Comparison of ENCODE assay signal across 18 cellular contexts in genomic region chr15:100597862-100598261, GRCh38. TPM values are rescaled to one million over a fixed set of nuclear protein-coding genes. Genes with fewer than 3 reads are reported as not detected.
DNase-seq lines count a peak whose midpoint lies in the region; ATAC-seq and TF ChIP-seq lines count a peak whose summit lies in the region.
"Had no signal": no experiment of that assay in that cellular context is flagged by ENCODE, and none has a peak within 500 bp of the region (broad histone marks: within the 10 kb centered on the region; RNA-seq: fewer than 3 reads in every experiment).

No MANE protein-coding gene starts in this region.

- H3K36me3 ChIP-seq in spleen (peaks cover 0 to 3% (median 0%) of the 10 kb centered on the region in 6 donors), testis (ENCODE audit: low read depth, missing control alignments) (no peaks in the 10 kb centered on the region), transverse colon (no peaks in the 10 kb centered on the region)

- POLR2A ChIA-PET in T-cell (lab: Charles Lee), result interaction anchor here in 1 of 2 donors (0.7 kb wide), 1 partner anchor 895 kb away, joined by 4 read pairs; no protein-coding TSS in a partner anchor

- no peaks in the 10 kb centered on the region for H3K9me3 Mint-ChIP-seq in activated CD8-positive, alpha-beta memory T cell treated with anti-CD3 and anti-CD28 coated beads, Interleukin-2, amount 10 ng/mL, durations not matched to agents 7 days and 5 days (ENCODE audit: low read depth)
- H3K9me3 Mint-ChIP-seq in T-cell, result no peaks in the 10 kb centered on the region

- WGBS in spleen, 5 donors, result 83 to 87% (median 85%) methylated on average over 3 of the region's 3 CpGs
- WGBS in testis, 2 donors, result 93% methylated on average over 3 of the region's 3 CpGs
- 77 to 82% methylated on average over 3 of the region's 3 CpGs for WGBS in transverse colon (ENCODE audit: low coverage in 1 of 2), 2 donors

- H3K27me3 Mint-ChIP-seq in activated CD8-positive, alpha-beta memory T cell treated with anti-CD3 and anti-CD28 coated beads, Interleukin-2, amount 10 ng/mL, durations not matched to agents 7 days and 5 days, result no peaks in the 10 kb centered on the region
- H3K27me3 Mint-ChIP-seq in T-cell, result no peaks in the 10 kb centered on the region

- H3K4me3 Mint-ChIP-seq in activated CD8-positive, alpha-beta memory T cell treated with anti-CD3 and anti-CD28 coated beads, Interleukin-2, amount 10 ng/mL, durations not matched to agents 7 days and 5 days, result peak overlapping the region; percentile 80
- peak overlapping the region in 2 of 3 donors; percentile 72 to 88 for H3K4me3 Mint-ChIP-seq in T-cell

- TF ChIP-seq CTCF in spleen (IDR thresholded peaks at IDR 0.05 in 8 of 11, conservative IDR thresholded peaks at IDR 0.05 in 3 of 11), result no peak
- no peak for TF ChIP-seq CTCF in testis (IDR thresholded peaks at IDR 0.05)
- TF ChIP-seq CTCF in transverse colon (IDR thresholded peaks at IDR 0.05), result no peak

- intact Hi-C loops in spleen (cut with DNase I; ENCODE audit: low total_unique reads), result no loop called here
- intact Hi-C loops in testis (cut with DNase I; ENCODE audit: low total_unique reads), result no loop called here
- intact Hi-C loops in transverse colon (cut with DNase I; ENCODE audit: low total_unique reads), result no loop called here

- peak overlapping the region in 5 of 8 donors; percentile 55 to 83 (median 73) for H3K27ac ChIP-seq in spleen
- H3K27ac ChIP-seq in testis, result no peak overlapping the region
- H3K27ac ChIP-seq in transverse colon, result peak overlapping the region in 1 of 4 donors; percentile 29
- H3K27ac ChIP-seq: parathyroid adenoma had no signal

- TF ChIP-seq POLR2A in spleen (IDR thresholded peaks at IDR 0.05) (no peak), testis (IDR thresholded peaks at IDR 0.05) (no peak), transverse colon (IDR thresholded peaks at IDR 0.05) (no peak)

- peak overlapping the region; percentile 99 for H3K27ac Mint-ChIP-seq in activated CD8-positive, alpha-beta memory T cell treated with anti-CD3 and anti-CD28 coated beads, Interleukin-2, amount 10 ng/mL, durations not matched to agents 7 days and 5 days
- peak overlapping the region; percentile 94 to 99 for H3K27ac Mint-ChIP-seq in T-cell

- H3K27me3 ChIP-seq in spleen (replicated peaks in 1 of 7), result no peaks in the 10 kb centered on the region
- H3K27me3 ChIP-seq in testis, result no peaks in the 10 kb centered on the region
- H3K27me3 ChIP-seq in transverse colon, result no peaks in the 10 kb centered on the region
- H3K27me3 ChIP-seq: BLaER1 treated with 17β-estradiol and CSF1 and Interleukin-3, amounts not matched to agents 10 nM and 100 nM had no signal

- in situ Hi-C loops in transverse colon (cut with MboI; ENCODE audit: low pct_ligation_motif_present in 1 of 4, low pct_unique_long_range_greater_than_20kb in 1 of 4, low sequenced_read_pairs in 3 of 4), result loop anchor here in 1 of 4 donors (25.0 kb wide), 1 partner anchor 661 kb away; no protein-coding TSS in a partner anchor

- no peak for DNase-seq in activated CD8-positive, alpha-beta memory T cell treated with anti-CD3 and anti-CD28 coated beads, Interleukin-2, amount 10 ng/mL, durations not matched to agents 7 days and 5 days
- DNase-seq in activated CD8-positive, alpha-beta memory T cell treated with anti-CD3 and anti-CD28 coated beads, Interleukin-2, amount 50 U/mL, for 48 hours, result no peak
- DNase-seq in T-cell, result no peak
- DNase-seq in central memory CD4-positive, alpha-beta T cell, result peak; percentile 6
- no peak for DNase-seq in spleen
- DNase-seq in DMS53 (lab: John Stamatoyannopoulos, UW), result no peak
- DNase-seq in testis, result no peak
- DNase-seq in transverse colon, result no peak
- DNase-seq: activated gamma-delta T cell, MM.1S, NCI-H1436 treated with DMSO at 0.1 percent for 48 hours, NCI-H2171, NCI-H69, Right ventricle myocardium superior had no signal

- H3K4me1 ChIP-seq in spleen (peaks cover 19 to 86% (median 51%) of the 10 kb centered on the region in 6 donors), testis (peaks cover 7% of the 10 kb centered on the region), transverse colon (peaks cover 4 to 37% (median 9%) of the 10 kb centered on the region in 4 donors)
- H3K4me1 ChIP-seq: parathyroid adenoma had no signal

- no peak overlapping the region for H3K4me3 ChIP-seq in spleen
- H3K4me3 ChIP-seq in testis, result no peak overlapping the region
- no peak overlapping the region for H3K4me3 ChIP-seq in transverse colon
- H3K4me3 ChIP-seq: BLaER1 treated with 17β-estradiol and CSF1 and Interleukin-3, amounts not matched to agents 10 nM and 100 nM; lung had no signal

- peaks cover 59% of the 10 kb centered on the region for H3K4me1 Mint-ChIP-seq in activated CD8-positive, alpha-beta memory T cell treated with anti-CD3 and anti-CD28 coated beads, Interleukin-2, amount 10 ng/mL, durations not matched to agents 7 days and 5 days
- peaks cover 66 to 72% (median 68%) of the 10 kb centered on the region in 3 donors for H3K4me1 Mint-ChIP-seq in T-cell

- TF ChIP-seq EP300 in transverse colon (IDR thresholded peaks at IDR 0.05; ENCODE audit: low read depth), result no peak

- CTCF ChIA-PET in activated CD8-positive, alpha-beta memory T cell treated with anti-CD3 and anti-CD28 coated beads, Interleukin-2, amount 10 ng/mL, durations not matched to agents 7 days and 5 days (lab: Charles Lee), result interaction anchor here (0.6 to 2.2 kb wide), 7 partner anchors 10 to 654 kb away, joined by 3 to 8 read pairs (median 4); partner anchors contain the start of gene CHSY1
- CTCF ChIA-PET in T-cell (lab: Charles Lee), result interaction anchor here (1.2 to 1.3 kb wide), 2 partner anchors 25 to 248 kb away, joined by 3 to 5 read pairs; no protein-coding TSS in a partner anchor

- peaks cover 25% of the 10 kb centered on the region for H3K36me3 Mint-ChIP-seq in activated CD8-positive, alpha-beta memory T cell treated with anti-CD3 and anti-CD28 coated beads, Interleukin-2, amount 10 ng/mL, durations not matched to agents 7 days and 5 days
- peaks cover 6% of the 10 kb centered on the region for H3K36me3 Mint-ChIP-seq in T-cell

- ATAC-seq in activated CD8-positive, alpha-beta memory T cell treated with anti-CD3 and anti-CD28 coated beads, Interleukin-2, amount 10 ng/mL, durations not matched to agents 7 days and 5 days, result no peak
- no peak for ATAC-seq in T-cell (replicated peaks in 1 of 4)
- ATAC-seq: sciatic nerve had no signal

- H3K9me3 ChIP-seq in spleen (no peaks in the 10 kb centered on the region), testis (no peaks in the 10 kb centered on the region), transverse colon (no peaks in the 10 kb centered on the region)

RNA-seq across cellular contexts. Expression of gene LINS1, which starts 4.1 kb away (rescaled TPM):
- 10 to 100 TPM; 30.1 to 30.8 TPM for total RNA-seq in activated CD8-positive, alpha-beta memory T cell treated with anti-CD3 and anti-CD28 coated beads, Interleukin-2, amount 10 ng/mL, durations not matched to agents 7 days and 5 days
- total RNA-seq in T-cell (10 to 100 TPM; 42.9 to 88.1 (median 77.0) TPM), spleen (10 to 100 TPM; 25.7 to 71.1 (median 30.6) TPM), testis (10 to 100 TPM; 13.7 to 23.4 TPM), transverse colon (10 to 100 TPM; 24.7 to 48.9 (median 39.2) TPM)
- polyA plus RNA-seq in spleen (10 to 100 TPM in 1 of 3 donors, 1 to 10 TPM in 2; 7.7 to 14.5 (median 9.3) TPM), testis (ENCODE audit: insufficient read depth, low read depth, low replicate concordance) (17.3 TPM)

RNA-seq across cellular contexts. Expression of gene ASB7, which starts 4.5 kb away (rescaled TPM):
- 10 to 100 TPM; 17.9 to 22.1 TPM for total RNA-seq in activated CD8-positive, alpha-beta memory T cell treated with anti-CD3 and anti-CD28 coated beads, Interleukin-2, amount 10 ng/mL, durations not matched to agents 7 days and 5 days
- total RNA-seq in T-cell (10 to 100 TPM; 17.7 to 24.8 (median 21.8) TPM), spleen (10 to 100 TPM; 15.6 to 27.1 (median 16.4) TPM), testis (10 to 100 TPM; 23.6 to 23.9 TPM), transverse colon (10 to 100 TPM; 29.9 to 45.3 (median 35.3) TPM)
- polyA plus RNA-seq in spleen (1 to 10 TPM; 3.4 to 5.1 (median 4.0) TPM), testis (ENCODE audit: insufficient read depth, low read depth, low replicate concordance) (13.4 TPM)

Comparison
In these comparisons a context has a peak if more than half of its experiments do, and no peak if none do; other contexts are left out.
1. H3K27ac ChIP-seq: peak in spleen (5 of 8); none in testis (0 of 2).